In the genomic region with DNA sequence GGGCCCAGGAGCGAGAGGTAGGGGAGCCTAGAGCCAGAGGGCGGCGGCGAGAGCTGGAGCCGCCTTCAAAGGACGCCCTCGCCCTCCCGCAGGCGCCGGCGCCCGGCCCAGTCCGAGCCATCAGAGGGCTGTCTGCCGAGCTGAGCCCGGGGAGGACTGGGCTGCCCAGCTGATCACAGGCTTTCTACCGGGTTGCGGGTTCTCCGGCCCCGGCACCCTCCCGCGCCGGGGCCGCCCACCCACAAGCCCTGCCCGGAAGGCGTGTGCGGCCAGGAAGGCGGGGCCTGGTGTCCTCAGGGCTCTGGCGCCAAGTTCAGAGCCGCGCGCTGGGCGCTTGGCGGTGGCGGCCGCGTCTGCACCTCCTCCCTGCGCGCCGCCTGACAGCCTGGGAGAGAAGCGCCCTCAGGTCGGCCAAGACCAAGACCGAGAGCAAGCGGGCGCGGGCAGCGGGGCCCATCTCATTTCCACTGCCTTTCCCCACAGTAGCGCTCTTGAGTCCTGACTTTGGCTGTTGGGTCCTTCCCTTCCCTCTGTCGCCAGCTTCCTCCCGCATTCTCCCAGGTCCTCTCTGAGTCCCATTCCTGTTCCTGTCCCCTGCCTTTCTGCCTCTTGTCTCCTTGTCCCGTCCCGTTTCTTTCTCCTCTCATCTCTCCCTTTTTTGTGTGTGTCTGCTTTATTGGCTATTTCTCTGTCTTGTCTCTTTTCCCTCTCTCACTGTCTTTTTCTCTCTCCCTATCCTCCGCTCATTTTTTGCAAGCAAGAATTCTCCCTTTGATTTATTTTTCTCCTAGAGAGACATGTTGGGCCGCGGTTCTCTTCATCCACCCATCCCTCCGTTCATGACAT, we compare ENCODE assay signal across 8 cellular contexts.
DNase-seq lines count a peak whose midpoint lies in the region; ATAC-seq and TF ChIP-seq lines count a peak whose summit lies in the region.

No MANE protein-coding gene starts in this region.

- no peaks in the 10 kb centered on the region for H3K9me3 Mint-ChIP-seq in activated naive CD4-positive, alpha-beta T cell treated with anti-CD3 and anti-CD28 coated beads, Interleukin-2, amount 10 ng/mL, durations not matched to agents 7 days and 5 days
- no peaks in the 10 kb centered on the region for H3K9me3 Mint-ChIP-seq in neural crest cell

- no peak for TF ChIP-seq POLR2A in gastroesophageal sphincter (IDR thresholded peaks at IDR 0.05)

- no peaks in the 10 kb centered on the region for H3K36me3 Mint-ChIP-seq in activated naive CD4-positive, alpha-beta T cell treated with anti-CD3 and anti-CD28 coated beads, Interleukin-2, amount 10 ng/mL, durations not matched to agents 7 days and 5 days
- H3K36me3 Mint-ChIP-seq in neural crest cell (ENCODE audit: low read depth) = no peaks in the 10 kb centered on the region

- H3K9me3 ChIP-seq in BE2C = no peaks in the 10 kb centered on the region
- H3K9me3 ChIP-seq in gastroesophageal sphincter = no peaks in the 10 kb centered on the region
- H3K9me3 ChIP-seq in aorta (ENCODE audit: control insufficient read depth, low read length) = no peaks in the 10 kb centered on the region

- H3K27me3 ChIP-seq in BE2C = peaks cover 4% of the 10 kb centered on the region; the same call in 1 of the 2 replicates
- H3K27me3 ChIP-seq in gastroesophageal sphincter = no peaks in the 10 kb centered on the region
- no peaks in the 10 kb centered on the region for H3K27me3 ChIP-seq in aorta (ENCODE audit: control insufficient read depth in 1 of 2, insufficient read depth in 2 of 2, low read length in 1 of 2)

- DNase-seq in BE2C = peak; percentile 78
- peak; percentile 73 to 76 for DNase-seq in NOMO-1 (lab: John Stamatoyannopoulos, UW; ENCODE audit: unreplicated experiment in 2 of 2)
- peak; percentile 65 for DNase-seq in activated naive CD4-positive, alpha-beta T cell treated with anti-CD3 and anti-CD28 coated beads, Interleukin-2, amount 10 ng/mL, durations not matched to agents 7 days and 5 days
- peak; percentile 48 for DNase-seq in neural crest cell (ENCODE audit: low read depth, low spot score)
- peak; percentile 75 to 89 for DNase-seq in aorta

- 0 to 5% methylated on average over 6 to 23 of the region's 55 CpGs for WGBS in gastroesophageal sphincter (ENCODE audit: low coverage in 1 of 2), 2 donors
- 3 to 5% methylated on average over 32 to 55 of the region's 55 CpGs for WGBS in aorta, 2 donors

- H3K4me1 ChIP-seq in BE2C (peaks cover 5% of the 10 kb centered on the region), gastroesophageal sphincter (peaks cover 0 to 17% (median 8%) of the 10 kb centered on the region in 3 donors), aorta (ENCODE audit: control insufficient read depth in 1 of 2, insufficient read depth in 2 of 2, low read length in 2 of 2) (no peaks in the 10 kb centered on the region)

- TF ChIP-seq CTCF in BE2C (IDR thresholded peaks at IDR 0.05; ENCODE audit: low read depth, low read length) (0 out of 2 replicates have a peak, but pooled peaks have one; percentile 8), gastroesophageal sphincter (IDR thresholded peaks at IDR 0.05) (peak in 3 of 4 experiments; percentile 14 to 51 (median 41)), neural crest cell (conservative IDR thresholded peaks at IDR 0.05) (no peak)

- peak overlapping the region; percentile 0 for H3K27ac Mint-ChIP-seq in activated naive CD4-positive, alpha-beta T cell treated with anti-CD3 and anti-CD28 coated beads, Interleukin-2, amount 10 ng/mL, durations not matched to agents 7 days and 5 days
- no peak overlapping the region for H3K27ac Mint-ChIP-seq in neural crest cell (ENCODE audit: unreplicated experiment)

- peak overlapping the region in 2 of 4 donors; percentile 35 to 56 for H3K27ac ChIP-seq in gastroesophageal sphincter
- H3K27ac ChIP-seq in aorta (ENCODE audit: low read depth in 1 of 2, low read length in 2 of 2) = no peak overlapping the region

- TF ChIP-seq EP300 in gastroesophageal sphincter (IDR thresholded peaks at IDR 0.05) = no peak

- H3K4me1 Mint-ChIP-seq in activated naive CD4-positive, alpha-beta T cell treated with anti-CD3 and anti-CD28 coated beads, Interleukin-2, amount 10 ng/mL, durations not matched to agents 7 days and 5 days = peaks cover 17% of the 10 kb centered on the region
- peaks cover 7% of the 10 kb centered on the region for H3K4me1 Mint-ChIP-seq in neural crest cell

- H3K27me3 Mint-ChIP-seq in activated naive CD4-positive, alpha-beta T cell treated with anti-CD3 and anti-CD28 coated beads, Interleukin-2, amount 10 ng/mL, durations not matched to agents 7 days and 5 days = peaks cover 42% of the 10 kb centered on the region
- H3K27me3 Mint-ChIP-seq in neural crest cell (ENCODE audit: low read depth) = peaks cover 51% of the 10 kb centered on the region

- CTCF ChIA-PET in activated naive CD4-positive, alpha-beta T cell treated with anti-CD3 and anti-CD28 coated beads, Interleukin-2, amount 10 ng/mL, durations not matched to agents 7 days and 5 days (lab: Charles Lee) = interaction anchor here (1.5 kb wide), 1 partner anchor 176 kb away, joined by 4 read pairs; no protein-coding TSS in a partner anchor

- H3K4me3 ChIP-seq in BE2C (ENCODE audit: low read depth, low read length) (peak overlapping the region; percentile 61), gastroesophageal sphincter (peak overlapping the region; percentile 61 to 83), aorta (ENCODE audit: low read length in 2 of 2) (peak overlapping the region; percentile 48 to 53)

- intact Hi-C loops in aorta (cut with DNase I) = no loop called here

- H3K4me3 Mint-ChIP-seq in activated naive CD4-positive, alpha-beta T cell treated with anti-CD3 and anti-CD28 coated beads, Interleukin-2, amount 10 ng/mL, durations not matched to agents 7 days and 5 days = peak overlapping the region; percentile 79
- H3K4me3 Mint-ChIP-seq in neural crest cell = peak overlapping the region; percentile 60

- H3K36me3 ChIP-seq in BE2C = no peaks in the 10 kb centered on the region
- H3K36me3 ChIP-seq in gastroesophageal sphincter = no peaks in the 10 kb centered on the region
- H3K36me3 ChIP-seq in aorta (ENCODE audit: control insufficient read depth in 1 of 2, insufficient read depth in 2 of 2, low read length in 1 of 2) = no peaks in the 10 kb centered on the region

- peak; percentile 97 for ATAC-seq in GM18909 (IDR thresholded peaks at IDR 0.05; ENCODE audit: poor library complexity, unreplicated experiment)
- peak; percentile 96 for ATAC-seq in HG03139 (IDR thresholded peaks at IDR 0.05; ENCODE audit: unreplicated experiment)
- peak; percentile 98 for ATAC-seq in gastroesophageal sphincter
- ATAC-seq in aorta (ENCODE audit: low FRiP score) = peak; percentile 99
